In the genomic region with DNA sequence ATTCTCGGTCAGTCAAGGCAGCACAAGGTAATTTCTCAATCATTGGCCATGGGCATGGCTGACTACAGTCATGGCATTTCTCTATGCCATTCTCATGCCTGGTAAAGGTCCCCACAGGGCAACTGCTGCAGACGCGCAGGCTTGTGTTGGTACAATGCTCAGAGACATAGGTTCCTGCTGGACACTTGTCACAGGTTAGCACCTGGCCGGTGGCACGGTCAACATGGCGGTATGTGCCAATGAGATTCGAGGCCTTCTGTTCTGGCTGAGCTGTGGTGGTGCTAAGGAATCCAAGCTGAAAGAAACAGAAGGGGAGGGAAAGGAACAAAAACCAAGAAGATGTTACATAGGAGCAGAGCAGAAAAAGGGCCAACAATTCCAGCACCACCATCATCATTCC, we compare ENCODE assay signal across 1 cellular context.
TF ChIP-seq lines count a peak whose summit lies in the region.

No MANE protein-coding gene starts in this region.

TF ChIP-seq in HepG2, 621 proteins besides CTCF, POLR2A, EP300 and RAD21:
- TF ChIP-seq KDM5A (IDR thresholded peaks at IDR 0.05; ENCODE audit: borderline replicate concordance, low read length) (no peak), ZNF335 (CRISPR knock-in tag; IDR thresholded peaks at IDR 0.05) (no peak), ZFP37 (CRISPR knock-in tag; IDR thresholded peaks at IDR 0.05; ENCODE audit: borderline replicate concordance) (no peak), NCOA2 (CRISPR knock-in tag; IDR thresholded peaks at IDR 0.05) (no peak), ZNF609 (CRISPR knock-in tag; IDR thresholded peaks at IDR 0.05; ENCODE audit: borderline replicate concordance) (no peak), NRL (CRISPR knock-in tag; IDR thresholded peaks at IDR 0.05; ENCODE audit: borderline replicate concordance) (no peak), JDP2 (CRISPR knock-in tag; IDR thresholded peaks at IDR 0.05; ENCODE audit: borderline replicate concordance) (no peak), ZEB1 (IDR thresholded peaks at IDR 0.05; ENCODE audit: insufficient replicate concordance, low read depth) (no peak), ZNF280D (CRISPR knock-in tag; IDR thresholded peaks at IDR 0.05) (no peak), ZMAT3 (CRISPR knock-in tag; conservative IDR thresholded peaks at IDR 0.05) (no peak), ZNF660 (CRISPR knock-in tag; IDR thresholded peaks at IDR 0.05; ENCODE audit: borderline replicate concordance, low read depth) (no peak), ZKSCAN1 (IDR thresholded peaks at IDR 0.05; ENCODE audit: low read length) (no peak), MTF1 (CRISPR knock-in tag; IDR thresholded peaks at IDR 0.05) (no peak), ZNF18 (CRISPR knock-in tag; IDR thresholded peaks at IDR 0.05; ENCODE audit: insufficient replicate concordance) (no peak), KLF15 (CRISPR knock-in tag; IDR thresholded peaks at IDR 0.05; ENCODE audit: borderline replicate concordance) (no peak), ZNF746 (CRISPR knock-in tag; IDR thresholded peaks at IDR 0.05) (no peak), HIVEP1 (CRISPR knock-in tag; IDR thresholded peaks at IDR 0.05) (no peak), HIC2 (CRISPR knock-in tag; IDR thresholded peaks at IDR 0.05; ENCODE audit: low read depth) (no peak), SMYD3 (CRISPR knock-in tag; IDR thresholded peaks at IDR 0.05) (no peak), MTF2 (CRISPR knock-in tag; IDR thresholded peaks at IDR 0.05; ENCODE audit: borderline replicate concordance) (no peak), SP1 (IDR thresholded peaks at IDR 0.05) (no peak), SP1 (CRISPR knock-in tag; IDR thresholded peaks at IDR 0.05) (no peak), RBM22 (optimal IDR thresholded peaks at IDR 0.05; ENCODE audit: low read length) (peak; percentile 92), AGO2 (optimal IDR thresholded peaks at IDR 0.05; ENCODE audit: low read depth, low read length) (peak; percentile 53), ZFP91 (CRISPR knock-in tag; IDR thresholded peaks at IDR 0.05; ENCODE audit: borderline replicate concordance) (0 out of 2 replicates have a peak, but pooled peaks have one; percentile 18), ZNF775 (CRISPR knock-in tag; IDR thresholded peaks at IDR 0.05; ENCODE audit: borderline replicate concordance) (no peak), THYN1 (CRISPR knock-in tag; IDR thresholded peaks at IDR 0.05; ENCODE audit: borderline replicate concordance, low read depth) (no peak)
